ENCODE assay signal across 1 cellular context in the genomic region with DNA sequence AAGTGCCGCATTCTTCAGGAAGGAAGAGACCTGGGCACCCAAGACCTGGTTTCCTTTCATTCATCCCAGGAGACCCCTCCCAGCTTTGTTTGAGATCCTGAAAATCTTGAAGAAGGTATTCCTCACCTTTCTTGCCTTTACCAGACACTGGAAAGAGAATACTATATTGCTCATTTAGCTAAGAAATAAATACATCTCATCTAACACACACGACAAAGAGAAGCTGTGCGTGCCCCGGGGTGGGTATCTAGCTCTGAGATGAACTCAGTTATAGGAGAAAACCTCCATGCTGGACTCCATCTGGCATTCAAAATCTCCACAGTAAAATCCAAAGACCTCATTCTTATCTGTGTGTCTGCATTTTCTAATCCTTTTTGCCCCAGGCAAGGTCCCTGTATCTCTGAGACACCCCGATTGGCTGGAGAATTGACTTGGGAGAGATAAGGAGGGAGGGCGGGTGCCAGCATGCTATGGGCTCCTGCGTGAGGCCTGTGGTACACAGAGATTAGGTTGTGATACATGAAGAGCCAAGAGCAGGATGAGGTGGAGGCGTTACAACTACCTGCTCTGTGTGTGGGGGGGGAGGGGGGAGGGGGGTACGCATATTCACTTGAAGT.
TF ChIP-seq lines count a peak whose summit lies in the region.

No MANE protein-coding gene starts in this region.

TF ChIP-seq in K562, 482 proteins besides CTCF, POLR2A, EP300 and RAD21 (continued from another document):
- TF ChIP-seq, protein P1, sequence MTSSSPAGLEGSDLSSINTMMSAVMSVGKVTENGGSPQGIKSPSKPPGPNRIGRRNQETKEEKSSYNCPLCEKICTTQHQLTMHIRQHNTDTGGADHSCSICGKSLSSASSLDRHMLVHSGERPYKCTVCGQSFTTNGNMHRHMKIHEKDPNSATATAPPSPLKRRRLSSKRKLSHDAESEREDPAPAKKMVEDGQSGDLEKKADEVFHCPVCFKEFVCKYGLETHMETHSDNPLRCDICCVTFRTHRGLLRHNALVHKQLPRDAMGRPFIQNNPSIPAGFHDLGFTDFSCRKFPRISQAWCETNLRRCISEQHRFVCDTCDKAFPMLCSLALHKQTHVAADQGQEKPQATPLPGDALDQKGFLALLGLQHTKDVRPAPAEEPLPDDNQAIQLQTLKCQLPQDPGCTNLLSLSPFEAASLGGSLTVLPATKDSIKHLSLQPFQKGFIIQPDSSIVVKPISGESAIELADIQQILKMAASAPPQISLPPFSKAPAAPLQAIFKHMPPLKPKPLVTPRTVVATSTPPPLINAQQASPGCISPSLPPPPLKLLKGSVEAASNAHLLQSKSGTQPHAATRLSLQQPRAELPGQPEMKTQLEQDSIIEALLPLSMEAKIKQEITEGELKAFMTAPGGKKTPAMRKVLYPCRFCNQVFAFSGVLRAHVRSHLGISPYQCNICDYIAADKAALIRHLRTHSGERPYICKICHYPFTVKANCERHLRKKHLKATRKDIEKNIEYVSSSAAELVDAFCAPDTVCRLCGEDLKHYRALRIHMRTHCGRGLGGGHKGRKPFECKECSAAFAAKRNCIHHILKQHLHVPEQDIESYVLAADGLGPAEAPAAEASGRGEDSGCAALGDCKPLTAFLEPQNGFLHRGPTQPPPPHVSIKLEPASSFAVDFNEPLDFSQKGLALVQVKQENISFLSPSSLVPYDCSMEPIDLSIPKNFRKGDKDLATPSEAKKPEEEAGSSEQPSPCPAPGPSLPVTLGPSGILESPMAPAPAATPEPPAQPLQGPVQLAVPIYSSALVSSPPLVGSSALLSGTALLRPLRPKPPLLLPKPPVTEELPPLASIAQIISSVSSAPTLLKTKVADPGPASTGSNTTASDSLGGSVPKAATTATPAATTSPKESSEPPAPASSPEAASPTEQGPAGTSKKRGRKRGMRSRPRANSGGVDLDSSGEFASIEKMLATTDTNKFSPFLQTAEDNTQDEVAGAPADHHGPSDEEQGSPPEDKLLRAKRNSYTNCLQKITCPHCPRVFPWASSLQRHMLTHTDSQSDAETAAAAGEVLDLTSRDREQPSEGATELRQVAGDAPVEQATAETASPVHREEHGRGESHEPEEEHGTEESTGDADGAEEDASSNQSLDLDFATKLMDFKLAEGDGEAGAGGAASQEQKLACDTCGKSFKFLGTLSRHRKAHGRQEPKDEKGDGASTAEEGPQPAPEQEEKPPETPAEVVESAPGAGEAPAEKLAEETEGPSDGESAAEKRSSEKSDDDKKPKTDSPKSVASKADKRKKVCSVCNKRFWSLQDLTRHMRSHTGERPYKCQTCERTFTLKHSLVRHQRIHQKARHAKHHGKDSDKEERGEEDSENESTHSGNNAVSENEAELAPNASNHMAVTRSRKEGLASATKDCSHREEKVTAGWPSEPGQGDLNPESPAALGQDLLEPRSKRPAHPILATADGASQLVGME (CRISPR knock-in tag; IDR thresholded peaks at IDR 0.05) = no peak
- TF ChIP-seq CHD4 (IDR thresholded peaks at IDR 0.05; ENCODE audit: insufficient read depth, insufficient replicate concordance, low read depth, low read length, poor library complexity, severe bottlenecking) = no peak
- TF ChIP-seq HDAC1 (IDR thresholded peaks at IDR 0.05) = peak in 1 of 2 experiments; percentile 59; a peak in 2 of 4 replicates
- no peak for TF ChIP-seq MED1 (CRISPR knock-in tag; IDR thresholded peaks at IDR 0.05; ENCODE audit: borderline replicate concordance)
- TF ChIP-seq RBM15 (IDR thresholded peaks at IDR 0.05; ENCODE audit: insufficient read depth, low read length) = no peak
- TF ChIP-seq TAF7 (tag; IDR thresholded peaks at IDR 0.05) = no peak
- no peak for TF ChIP-seq ZNF133 (CRISPR knock-in tag; IDR thresholded peaks at IDR 0.05)
- TF ChIP-seq, protein P2, sequence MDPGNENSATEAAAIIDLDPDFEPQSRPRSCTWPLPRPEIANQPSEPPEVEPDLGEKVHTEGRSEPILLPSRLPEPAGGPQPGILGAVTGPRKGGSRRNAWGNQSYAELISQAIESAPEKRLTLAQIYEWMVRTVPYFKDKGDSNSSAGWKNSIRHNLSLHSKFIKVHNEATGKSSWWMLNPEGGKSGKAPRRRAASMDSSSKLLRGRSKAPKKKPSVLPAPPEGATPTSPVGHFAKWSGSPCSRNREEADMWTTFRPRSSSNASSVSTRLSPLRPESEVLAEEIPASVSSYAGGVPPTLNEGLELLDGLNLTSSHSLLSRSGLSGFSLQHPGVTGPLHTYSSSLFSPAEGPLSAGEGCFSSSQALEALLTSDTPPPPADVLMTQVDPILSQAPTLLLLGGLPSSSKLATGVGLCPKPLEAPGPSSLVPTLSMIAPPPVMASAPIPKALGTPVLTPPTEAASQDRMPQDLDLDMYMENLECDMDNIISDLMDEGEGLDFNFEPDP (CRISPR knock-in tag; IDR thresholded peaks at IDR 0.05) = no peak
- TF ChIP-seq TAL1 (IDR thresholded peaks at IDR 0.05) = peak; percentile 84
- no peak for TF ChIP-seq POLR3G (IDR thresholded peaks at IDR 0.05; ENCODE audit: extremely low read depth, insufficient read length, insufficient replicate concordance)
- no peak for TF ChIP-seq SIN3A (IDR thresholded peaks at IDR 0.05; ENCODE audit: borderline replicate concordance in 2 of 2, control insufficient read depth in 1 of 2, low read depth in 2 of 2, low read length in 2 of 2)
- TF ChIP-seq, protein P3, sequence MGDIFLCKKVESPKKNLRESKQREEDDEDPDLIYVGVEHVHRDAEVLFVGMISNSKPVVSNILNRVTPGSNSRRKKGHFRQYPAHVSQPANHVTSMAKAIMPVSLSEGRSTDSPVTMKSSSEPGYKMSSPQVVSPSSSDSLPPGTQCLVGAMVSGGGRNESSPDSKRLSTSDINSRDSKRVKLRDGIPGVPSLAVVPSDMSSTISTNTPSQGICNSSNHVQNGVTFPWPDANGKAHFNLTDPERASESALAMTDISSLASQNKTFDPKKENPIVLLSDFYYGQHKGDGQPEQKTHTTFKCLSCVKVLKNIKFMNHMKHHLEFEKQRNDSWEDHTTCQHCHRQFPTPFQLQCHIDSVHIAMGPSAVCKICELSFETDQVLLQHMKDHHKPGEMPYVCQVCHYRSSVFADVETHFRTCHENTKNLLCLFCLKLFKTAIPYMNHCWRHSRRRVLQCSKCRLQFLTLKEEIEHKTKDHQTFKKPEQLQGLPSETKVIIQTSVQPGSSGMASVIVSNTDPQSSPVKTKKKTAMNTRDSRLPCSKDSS (IDR thresholded peaks at IDR 0.05; ENCODE audit: low read depth, partially characterized antibody) = no peak
- TF ChIP-seq, protein P4, sequence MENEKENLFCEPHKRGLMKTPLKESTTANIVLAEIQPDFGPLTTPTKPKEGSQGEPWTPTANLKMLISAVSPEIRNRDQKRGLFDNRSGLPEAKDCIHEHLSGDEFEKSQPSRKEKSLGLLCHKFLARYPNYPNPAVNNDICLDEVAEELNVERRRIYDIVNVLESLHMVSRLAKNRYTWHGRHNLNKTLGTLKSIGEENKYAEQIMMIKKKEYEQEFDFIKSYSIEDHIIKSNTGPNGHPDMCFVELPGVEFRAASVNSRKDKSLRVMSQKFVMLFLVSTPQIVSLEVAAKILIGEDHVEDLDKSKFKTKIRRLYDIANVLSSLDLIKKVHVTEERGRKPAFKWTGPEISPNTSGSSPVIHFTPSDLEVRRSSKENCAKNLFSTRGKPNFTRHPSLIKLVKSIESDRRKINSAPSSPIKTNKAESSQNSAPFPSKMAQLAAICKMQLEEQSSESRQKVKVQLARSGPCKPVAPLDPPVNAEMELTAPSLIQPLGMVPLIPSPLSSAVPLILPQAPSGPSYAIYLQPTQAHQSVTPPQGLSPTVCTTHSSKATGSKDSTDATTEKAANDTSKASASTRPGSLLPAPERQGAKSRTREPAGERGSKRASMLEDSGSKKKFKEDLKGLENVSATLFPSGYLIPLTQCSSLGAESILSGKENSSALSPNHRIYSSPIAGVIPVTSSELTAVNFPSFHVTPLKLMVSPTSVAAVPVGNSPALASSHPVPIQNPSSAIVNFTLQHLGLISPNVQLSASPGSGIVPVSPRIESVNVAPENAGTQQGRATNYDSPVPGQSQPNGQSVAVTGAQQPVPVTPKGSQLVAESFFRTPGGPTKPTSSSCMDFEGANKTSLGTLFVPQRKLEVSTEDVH (IDR thresholded peaks at IDR 0.05; ENCODE audit: low read depth, partially characterized antibody) = no peak
- no peak for TF ChIP-seq ZNF41 (CRISPR knock-in tag; conservative IDR thresholded peaks at IDR 0.05)
- no peak for TF ChIP-seq HLTF (IDR thresholded peaks at IDR 0.05)
- no peak for TF ChIP-seq SP2 (IDR thresholded peaks at IDR 0.05; ENCODE audit: extremely low read depth, low read depth, low read length, poor library complexity, severe bottlenecking)
- TF ChIP-seq KHSRP (IDR thresholded peaks at IDR 0.05) = no peak
- no peak for TF ChIP-seq ASH1L (IDR thresholded peaks at IDR 0.05; ENCODE audit: borderline replicate concordance, low read depth, partially characterized antibody)
- TF ChIP-seq POLR2AphosphoS2 (IDR thresholded peaks at IDR 0.05; ENCODE audit: low read length) = no peak
- TF ChIP-seq ATF3 (IDR thresholded peaks at IDR 0.05) = no peak
- no peak for TF ChIP-seq ATF3 (CRISPR knock-in tag; conservative IDR thresholded peaks at IDR 0.05)
- peak; percentile 86 for TF ChIP-seq CXXC5 (CRISPR knock-in tag; IDR thresholded peaks at IDR 0.05)
- no peak for TF ChIP-seq TCF7L2 (IDR thresholded peaks at IDR 0.05; ENCODE audit: low read depth, low read length)
- TF ChIP-seq, protein P5, sequence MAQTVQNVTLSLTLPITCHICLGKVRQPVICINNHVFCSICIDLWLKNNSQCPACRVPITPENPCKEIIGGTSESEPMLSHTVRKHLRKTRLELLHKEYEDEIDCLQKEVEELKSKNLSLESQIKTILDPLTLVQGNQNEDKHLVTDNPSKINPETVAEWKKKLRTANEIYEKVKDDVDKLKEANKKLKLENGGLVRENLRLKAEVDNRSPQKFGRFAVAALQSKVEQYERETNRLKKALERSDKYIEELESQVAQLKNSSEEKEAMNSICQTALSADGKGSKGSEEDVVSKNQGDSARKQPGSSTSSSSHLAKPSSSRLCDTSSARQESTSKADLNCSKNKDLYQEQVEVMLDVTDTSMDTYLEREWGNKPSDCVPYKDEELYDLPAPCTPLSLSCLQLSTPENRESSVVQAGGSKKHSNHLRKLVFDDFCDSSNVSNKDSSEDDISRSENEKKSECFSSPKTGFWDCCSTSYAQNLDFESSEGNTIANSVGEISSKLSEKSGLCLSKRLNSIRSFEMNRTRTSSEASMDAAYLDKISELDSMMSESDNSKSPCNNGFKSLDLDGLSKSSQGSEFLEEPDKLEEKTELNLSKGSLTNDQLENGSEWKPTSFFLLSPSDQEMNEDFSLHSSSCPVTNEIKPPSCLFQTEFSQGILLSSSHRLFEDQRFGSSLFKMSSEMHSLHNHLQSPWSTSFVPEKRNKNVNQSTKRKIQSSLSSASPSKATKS (CRISPR knock-in tag; IDR thresholded peaks at IDR 0.05) = no peak
- TF ChIP-seq, protein P6, sequence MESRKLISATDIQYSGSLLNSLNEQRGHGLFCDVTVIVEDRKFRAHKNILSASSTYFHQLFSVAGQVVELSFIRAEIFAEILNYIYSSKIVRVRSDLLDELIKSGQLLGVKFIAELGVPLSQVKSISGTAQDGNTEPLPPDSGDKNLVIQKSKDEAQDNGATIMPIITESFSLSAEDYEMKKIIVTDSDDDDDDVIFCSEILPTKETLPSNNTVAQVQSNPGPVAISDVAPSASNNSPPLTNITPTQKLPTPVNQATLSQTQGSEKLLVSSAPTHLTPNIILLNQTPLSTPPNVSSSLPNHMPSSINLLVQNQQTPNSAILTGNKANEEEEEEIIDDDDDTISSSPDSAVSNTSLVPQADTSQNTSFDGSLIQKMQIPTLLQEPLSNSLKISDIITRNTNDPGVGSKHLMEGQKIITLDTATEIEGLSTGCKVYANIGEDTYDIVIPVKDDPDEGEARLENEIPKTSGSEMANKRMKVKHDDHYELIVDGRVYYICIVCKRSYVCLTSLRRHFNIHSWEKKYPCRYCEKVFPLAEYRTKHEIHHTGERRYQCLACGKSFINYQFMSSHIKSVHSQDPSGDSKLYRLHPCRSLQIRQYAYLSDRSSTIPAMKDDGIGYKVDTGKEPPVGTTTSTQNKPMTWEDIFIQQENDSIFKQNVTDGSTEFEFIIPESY (CRISPR knock-in tag; IDR thresholded peaks at IDR 0.05) = no peak
- 0 out of 2 replicates have a peak, but pooled peaks have one; percentile 26 for TF ChIP-seq ZNF263 (CRISPR knock-in tag; IDR thresholded peaks at IDR 0.05; ENCODE audit: borderline replicate concordance)
